ENCODE assay signal across 34 cellular contexts in genomic region chr14:101673873-101674272, GRCh38.
"Had no signal": no experiment of that assay in that cellular context is flagged by ENCODE, and none has a peak within 500 bp of the region (broad histone marks: within the 10 kb centered on the region; RNA-seq: fewer than 3 reads in every experiment).

No MANE protein-coding gene starts in this region.

- H3K4me2 ChIP-seq: KMS-11 had no signal

- H3K36me3 ChIP-seq: MG63 had no signal

- H3K27ac ChIP-seq: KMS-11 had no signal

- H3K9ac ChIP-seq: KMS-11 had no signal

- DNase-seq: Karpas-422, Kasumi-1, MG63, MM.1S, MV-4-11, NCI-H1048, NCI-H1092, NCI-H1092 treated with DMSO at 0.1 percent for 48 hours, NCI-H1105, NCI-H1105 treated with DMSO at 0.1 percent for 48 hours, NCI-H1417, NCI-H1417 treated with DMSO at 0.1 percent for 48 hours, NCI-H1436, NCI-H1436 treated with DMSO at 0.1 percent for 48 hours, NCI-H146, NCI-H1694, NCI-H1694 treated with DMSO at 0.1 percent for 48 hours, NCI-H187, NCI-H187 treated with DMSO at 0.1 percent for 48 hours, NCI-H1930, NCI-H2029, NCI-H2029 treated with DMSO at 0.1 percent for 48 hours, NCI-H2081, NCI-H2081 treated with DMSO at 0.1 percent for 48 hours, NCI-H2107, NCI-H2171, NCI-H2171 treated with DMSO at 0.1 percent for 48 hours, NCI-H2227 treated with DMSO at 0.1 percent for 48 hours, NCI-H226, NCI-H345, NCI-H446, NCI-H446 treated with DMSO at 0.1 percent for 48 hours, NCI-H510A had no signal

- H3K4me3 ChIP-seq: MG63 had no signal

- H3K9me3 ChIP-seq: MG63 had no signal
